8 cellular contexts compared by ENCODE assay signal in genomic region chr9:134066546-134066922, GRCh38. TPM values are rescaled to one million over a fixed set of nuclear protein-coding genes. Genes with fewer than 3 reads are reported as not detected.
A peak's percentile ranks its signal among the peaks of the same experiment; 100 is the strongest.
DNase-seq lines count a peak whose midpoint lies in the region; ATAC-seq and TF ChIP-seq lines count a peak whose summit lies in the region.

No MANE protein-coding gene starts in this region.

- H3K27ac ChIP-seq in CD4-positive, CD25-positive, alpha-beta regulatory T cell (ENCODE audit: insufficient read depth, low read length, poor library complexity, severe bottlenecking), result peak overlapping the region; percentile 63
- H3K27ac ChIP-seq in HUES6 (ENCODE audit: low read depth, low read length) (no peak overlapping the region), thoracic aorta (peak overlapping the region in 1 of 2 donors; percentile 51)

- peak overlapping the region; percentile 74 to 92 (median 87) for H3K27ac Mint-ChIP-seq in CD4-positive, CD25-positive, alpha-beta regulatory T cell

- H3K9me3 ChIP-seq in CD4-positive, CD25-positive, alpha-beta regulatory T cell (ENCODE audit: control insufficient read depth in 2 of 2, low read length in 2 of 2), result no peaks in the 10 kb centered on the region
- H3K9me3 ChIP-seq in HUES6 (ENCODE audit: control insufficient read depth, insufficient read depth, low read depth, low read length) (peaks cover 9% of the 10 kb centered on the region), adipocyte (ENCODE audit: control insufficient read depth, low read length) (no peaks in the 10 kb centered on the region), thoracic aorta (no peaks in the 10 kb centered on the region)

- H3K27me3 Mint-ChIP-seq in CD4-positive, CD25-positive, alpha-beta regulatory T cell, result peaks cover 23% of the 10 kb centered on the region

- TF ChIP-seq CTCF in kidney epithelial cell (IDR thresholded peaks at IDR 0.05; ENCODE audit: insufficient read depth, low read length, poor library complexity, severe bottlenecking), result no peak
- no peak for TF ChIP-seq CTCF in thoracic aorta (IDR thresholded peaks at IDR 0.05)

- no peaks in the 10 kb centered on the region for H3K36me3 Mint-ChIP-seq in CD4-positive, CD25-positive, alpha-beta regulatory T cell

- peaks cover 0 to 50% (median 24%) of the 10 kb centered on the region in 4 donors for H3K4me1 Mint-ChIP-seq in CD4-positive, CD25-positive, alpha-beta regulatory T cell

- peak in 1 of 3 donors; percentile 19 for DNase-seq in CD4-positive, CD25-positive, alpha-beta regulatory T cell
- DNase-seq in adipocyte (ENCODE audit: low read depth), result peak; percentile 56
- no peak for DNase-seq in kidney epithelial cell (ENCODE audit: low read depth)
- DNase-seq in thoracic aorta (ENCODE audit: low spot score), result no peak
- no peak for DNase-seq in GF-D8 (lab: John Stamatoyannopoulos, UW)
- DNase-seq in NCI-H1436 (lab: John Stamatoyannopoulos, UW), result no peak

- H3K4me1 ChIP-seq in CD4-positive, CD25-positive, alpha-beta regulatory T cell (ENCODE audit: control insufficient read depth, insufficient read depth, low read length, poor library complexity, severe bottlenecking), result peaks cover 30% of the 10 kb centered on the region
- H3K4me1 ChIP-seq in HUES6 (ENCODE audit: control insufficient read depth, insufficient read depth, low read length), result peaks cover 18% of the 10 kb centered on the region
- peaks cover 18% of the 10 kb centered on the region for H3K4me1 ChIP-seq in adipocyte (ENCODE audit: control insufficient read depth, insufficient read depth, low read length)
- peaks cover 24 to 50% of the 10 kb centered on the region in 2 donors for H3K4me1 ChIP-seq in thoracic aorta (ENCODE audit: control insufficient read depth in 1 of 2, low read depth in 2 of 2)

- H3K4me3 ChIP-seq in CD4-positive, CD25-positive, alpha-beta regulatory T cell (ENCODE audit: low read depth, low read length), result peak overlapping the region; percentile 74
- H3K4me3 ChIP-seq in HUES6 (ENCODE audit: low read depth, low read length), result peak overlapping the region; percentile 95
- peak overlapping the region; percentile 94 for H3K4me3 ChIP-seq in adipocyte (ENCODE audit: low read length)
- peak overlapping the region; percentile 61 for H3K4me3 ChIP-seq in kidney epithelial cell (ENCODE audit: low read depth, low read length)
- peak overlapping the region; percentile 85 for H3K4me3 ChIP-seq in thoracic aorta

- ATAC-seq in CD4-positive, CD25-positive, alpha-beta regulatory T cell (ENCODE audit: low read depth in 2 of 2), result no peak
- no peak for ATAC-seq in thoracic aorta (ENCODE audit: insufficient number of reproducible peaks, low FRiP score, low read depth)
- ATAC-seq in HG03159 (IDR thresholded peaks at IDR 0.05; ENCODE audit: unreplicated experiment), result no peak

- no peaks in the 10 kb centered on the region for H3K36me3 ChIP-seq in CD4-positive, CD25-positive, alpha-beta regulatory T cell (ENCODE audit: control insufficient read depth, insufficient read depth, low read length)
- H3K36me3 ChIP-seq in HUES6 (ENCODE audit: control insufficient read depth, insufficient read depth, low read length) (peaks cover 4% of the 10 kb centered on the region; the same call in 1 of the 2 replicates), adipocyte (ENCODE audit: control insufficient read depth, insufficient read depth, low read length, severe bottlenecking) (no peaks in the 10 kb centered on the region), kidney epithelial cell (ENCODE audit: control insufficient read depth, insufficient read depth, low read length) (peaks cover 1% of the 10 kb centered on the region), thoracic aorta (no peaks in the 10 kb centered on the region)

- H3K9me3 Mint-ChIP-seq in CD4-positive, CD25-positive, alpha-beta regulatory T cell, result peaks cover 0 to 1% (median 0%) of the 10 kb centered on the region in 7 donors

- H3K27me3 ChIP-seq in CD4-positive, CD25-positive, alpha-beta regulatory T cell (ENCODE audit: control insufficient read depth, insufficient read depth, low read length), result peaks cover 8% of the 10 kb centered on the region
- H3K27me3 ChIP-seq in HUES6 (ENCODE audit: control insufficient read depth, insufficient read depth, low read length) (peaks cover 28% of the 10 kb centered on the region), adipocyte (replicated peaks; ENCODE audit: control insufficient read depth, insufficient read depth, low read length) (peaks cover 25% of the 10 kb centered on the region), kidney epithelial cell (ENCODE audit: control insufficient read depth, insufficient read depth, low read length) (peaks cover 23% of the 10 kb centered on the region), thoracic aorta (replicated peaks; ENCODE audit: insufficient read depth) (no peaks in the 10 kb centered on the region)

- peak overlapping the region; percentile 89 to 98 (median 90) for H3K4me3 Mint-ChIP-seq in CD4-positive, CD25-positive, alpha-beta regulatory T cell

- H3K9ac ChIP-seq in HUES6 (ENCODE audit: low read length) (peak overlapping the region; percentile 87), adipocyte (ENCODE audit: low read length) (peak overlapping the region; percentile 94)

RNA-seq across cellular contexts. Expression of gene BRD3, which starts 1.3 kb away (rescaled TPM):
- total RNA-seq in CD4-positive, CD25-positive, alpha-beta regulatory T cell, result 39.3 TPM
- polyA plus RNA-seq in CD4-positive, CD25-positive, alpha-beta regulatory T cell, result 10 to 100 TPM; 10.4 to 13.7 (median 12.1) TPM
- total RNA-seq in kidney epithelial cell (23.3 and 32.0 TPM in 2 replicates), thoracic aorta (10 to 100 TPM; 22.1 to 47.9 TPM)

RNA-seq across cellular contexts. Expression of gene BRD3OS, which starts 41.3 kb away (rescaled TPM):
- total RNA-seq in CD4-positive, CD25-positive, alpha-beta regulatory T cell, result 4.6 TPM
- 10 to 100 TPM; 14.9 to 20.6 (median 17.5) TPM for polyA plus RNA-seq in CD4-positive, CD25-positive, alpha-beta regulatory T cell
- total RNA-seq in kidney epithelial cell (12.8 and 14.2 TPM in 2 replicates), thoracic aorta (10 to 100 TPM in 1 of 2 donors, 1 to 10 TPM in 1; 8.8 to 14.6 TPM)
